ENCODE assay signal across 12 cellular contexts in the genomic region with DNA sequence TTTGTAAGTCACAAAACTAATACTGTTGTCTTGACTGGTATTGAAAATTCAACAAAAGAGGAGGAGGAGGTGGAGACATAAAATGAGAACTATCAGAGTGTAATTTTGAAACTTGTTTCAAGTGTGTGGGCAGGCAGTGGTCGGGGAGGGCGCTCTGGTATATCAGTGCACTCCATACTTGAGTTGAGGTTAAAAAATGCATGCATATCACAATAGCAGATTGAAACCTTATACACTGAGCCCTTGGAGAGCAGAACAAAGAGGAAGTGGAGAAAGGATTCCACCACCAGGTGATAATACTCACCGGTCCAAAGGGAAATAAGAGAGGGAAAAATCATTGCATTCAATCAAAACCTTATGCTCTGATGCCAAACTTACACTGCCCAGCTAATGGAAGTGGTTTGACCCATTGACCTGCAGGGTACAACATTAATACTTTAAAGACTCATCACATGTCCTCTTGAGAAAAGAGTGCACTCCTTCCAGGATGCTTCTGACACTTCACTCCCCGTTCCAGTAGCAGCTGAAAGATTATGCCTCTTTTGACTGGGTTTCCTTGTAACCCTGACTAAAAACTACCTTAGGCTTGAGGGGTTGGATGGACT.
DNase-seq lines count a peak whose midpoint lies in the region; ATAC-seq, FAIRE-seq and TF ChIP-seq lines count a peak whose summit lies in the region.
"Had no signal": no experiment of that assay in that cellular context is flagged by ENCODE, and none has a peak within 500 bp of the region (broad histone marks: within the 10 kb centered on the region; RNA-seq: fewer than 3 reads in every experiment).

No MANE protein-coding gene starts in this region.

- no peak overlapping the region for H3K27ac Mint-ChIP-seq in activated naive CD4-positive, alpha-beta T cell treated with anti-CD3 and anti-CD28 coated beads for 36 hours
- H3K27ac Mint-ChIP-seq: CD4-positive, CD25-positive, alpha-beta regulatory T cell had no signal

- H3K9me3 Mint-ChIP-seq in activated naive CD4-positive, alpha-beta T cell treated with anti-CD3 and anti-CD28 coated beads for 36 hours, result no peaks in the 10 kb centered on the region
- H3K9me3 Mint-ChIP-seq: CD4-positive, CD25-positive, alpha-beta regulatory T cell had no signal

- peak; percentile 91 for FAIRE-seq in G401.6 (lab: Jason Lieb, UNC)

- DNase-seq in activated naive CD4-positive, alpha-beta T cell treated with anti-CD3 and anti-CD28 coated beads for 36 hours, result peak; percentile 51
- DNase-seq in Right ventricle myocardium superior, result no peak
- no peak for DNase-seq in anterior cingulate cortex (lab: John Stamatoyannopoulos, UW)
- no peak for DNase-seq in NCI-H1930 (lab: John Stamatoyannopoulos, UW)
- no peak for DNase-seq in HEK293T (ENCODE audit: extremely low spot score)
- DNase-seq: colonic mucosa, Karpas-422, occipital lobe had no signal

- H3K36me3 Mint-ChIP-seq in activated naive CD4-positive, alpha-beta T cell treated with anti-CD3 and anti-CD28 coated beads for 36 hours (ENCODE audit: low read depth), result no peaks in the 10 kb centered on the region
- H3K36me3 Mint-ChIP-seq: CD4-positive, CD25-positive, alpha-beta regulatory T cell had no signal

- CTCF ChIA-PET in activated naive CD4-positive, alpha-beta T cell treated with anti-CD3 and anti-CD28 coated beads for 36 hours (lab: Charles Lee), result no interaction called here
- CTCF ChIA-PET in HEK293T (lab: Yijun Ruan, JAX), result no interaction called here

- intact Hi-C loops in activated naive CD4-positive, alpha-beta T cell treated with anti-CD3 and anti-CD28 coated beads for 36 hours (cut with micrococcal nuclease), result loop anchor here (1.0 kb wide), 1 partner anchor 10 kb away; no protein-coding TSS in a partner anchor
- intact Hi-C loops in Right ventricle myocardium superior (cut with DNase I), result no loop called here

- POLR2A ChIA-PET in HEK293T (lab: Yijun Ruan, JAX), result no interaction called here

- H3K27me3 Mint-ChIP-seq in activated naive CD4-positive, alpha-beta T cell treated with anti-CD3 and anti-CD28 coated beads for 36 hours (ENCODE audit: low read depth), result peaks cover 15% of the 10 kb centered on the region

- ATAC-seq in GM19035 (IDR thresholded peaks at IDR 0.05; ENCODE audit: unreplicated experiment), result peak; percentile 86
- peak; percentile 56 for ATAC-seq in HG03159 (IDR thresholded peaks at IDR 0.05; ENCODE audit: unreplicated experiment)
- ATAC-seq in Right ventricle myocardium superior (ENCODE audit: poor library complexity), result no peak

- H3K4me3 Mint-ChIP-seq in activated naive CD4-positive, alpha-beta T cell treated with anti-CD3 and anti-CD28 coated beads for 36 hours, result no peak overlapping the region
- H3K4me3 Mint-ChIP-seq: CD4-positive, CD25-positive, alpha-beta regulatory T cell had no signal

- peaks cover 8% of the 10 kb centered on the region for H3K4me1 Mint-ChIP-seq in activated naive CD4-positive, alpha-beta T cell treated with anti-CD3 and anti-CD28 coated beads for 36 hours (ENCODE audit: low read depth)

TF ChIP-seq in HEK293T, 16 proteins besides CTCF, POLR2A, EP300 and RAD21:
- TF ChIP-seq L3MBTL2 (conservative IDR thresholded peaks at IDR 0.05) (no peak), ELF4 (IDR thresholded peaks at IDR 0.05) (no peak), SP1 (IDR thresholded peaks at IDR 0.05) (no peak), BHLHE40 (IDR thresholded peaks at IDR 0.05; ENCODE audit: borderline replicate concordance) (no peak), FOXK2 (IDR thresholded peaks at IDR 0.05) (no peak)
